In the genomic region with DNA sequence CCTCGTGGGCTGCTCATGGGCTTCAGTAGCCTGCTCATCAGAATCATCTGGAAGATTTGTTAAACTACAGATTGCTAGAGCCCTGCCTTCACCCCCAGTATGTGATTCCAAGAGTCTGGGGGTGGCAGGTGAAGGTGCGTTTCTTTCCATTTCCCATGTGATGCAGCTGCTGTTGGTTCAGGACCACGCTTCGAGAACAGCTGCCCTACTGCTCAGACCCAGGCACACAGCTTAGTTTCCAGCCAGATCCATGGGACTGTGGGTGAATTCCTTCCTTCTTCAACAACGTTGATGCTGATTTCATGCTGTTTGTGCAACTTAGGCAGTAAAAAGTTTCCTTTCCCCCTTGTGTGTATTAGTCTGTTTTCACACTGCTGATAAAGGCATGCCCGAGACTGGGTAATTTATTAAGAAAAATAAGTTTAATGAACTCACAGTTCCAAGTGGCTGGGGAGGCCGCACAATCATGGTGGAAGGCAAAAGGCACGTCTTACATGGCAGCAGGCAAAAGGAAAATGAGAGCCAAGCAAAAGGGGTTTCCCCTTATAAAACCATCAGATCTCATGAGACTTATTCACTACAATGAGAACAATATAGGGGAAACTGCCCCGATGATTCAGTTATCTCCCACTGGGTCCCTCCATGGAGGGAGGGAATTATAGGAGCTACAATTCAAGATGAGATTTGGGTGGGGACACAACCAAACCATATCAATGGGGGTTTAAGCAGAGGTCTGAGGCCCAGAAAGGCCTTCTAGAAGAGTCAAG, we compare ENCODE assay signal across 1 cellular context.
TF ChIP-seq lines count a peak whose summit lies in the region.

No MANE protein-coding gene starts in this region.

TF ChIP-seq in HCT116, 20 proteins besides CTCF, POLR2A, EP300 and RAD21:
- TF ChIP-seq ZBTB33 (IDR thresholded peaks at IDR 0.05; ENCODE audit: extremely low read depth, insufficient replicate concordance, low read length) (no peak), ZNF274 (IDR thresholded peaks at IDR 0.05; ENCODE audit: low read depth, low read length) (no peak), JUND (IDR thresholded peaks at IDR 0.05) (no peak), ELF1 (IDR thresholded peaks at IDR 0.05; ENCODE audit: borderline replicate concordance, low read depth) (no peak), POLR2AphosphoS5 (IDR thresholded peaks at IDR 0.05; ENCODE audit: low read depth, low read length) (no peak), EZH2 (IDR thresholded peaks at IDR 0.05) (no peak), SP1 (IDR thresholded peaks at IDR 0.05; ENCODE audit: low read depth) (no peak), CBX3 (IDR thresholded peaks at IDR 0.05; ENCODE audit: low read depth) (no peak), EGR1 (IDR thresholded peaks at IDR 0.05; ENCODE audit: low read depth) (no peak), ZFX (IDR thresholded peaks at IDR 0.05) (no peak), TCF7L2 (IDR thresholded peaks at IDR 0.05; ENCODE audit: borderline replicate concordance, extremely low read depth, insufficient read depth, insufficient read length) (no peak), SIN3A (IDR thresholded peaks at IDR 0.05; ENCODE audit: low read depth) (no peak), FOSL1 (IDR thresholded peaks at IDR 0.05; ENCODE audit: low read depth) (no peak), SRF (IDR thresholded peaks at IDR 0.05; ENCODE audit: low read depth) (no peak), EZH2phosphoT487 (IDR thresholded peaks at IDR 0.05; ENCODE audit: borderline replicate concordance) (no peak), CEBPB (IDR thresholded peaks at IDR 0.05; ENCODE audit: low read depth) (no peak)
- TF ChIP-seq, protein P1, sequence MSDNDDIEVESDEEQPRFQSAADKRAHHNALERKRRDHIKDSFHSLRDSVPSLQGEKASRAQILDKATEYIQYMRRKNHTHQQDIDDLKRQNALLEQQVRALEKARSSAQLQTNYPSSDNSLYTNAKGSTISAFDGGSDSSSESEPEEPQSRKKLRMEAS (IDR thresholded peaks at IDR 0.05) = no peak
TF ChIP-seq in HCT116: peak in this region for 0.
